ENCODE assay signal across 27 cellular contexts in genomic region chr10:95265572-95265971, GRCh38. TPM values are rescaled to one million over a fixed set of nuclear protein-coding genes. Genes with fewer than 3 reads are reported as not detected.
DNase-seq lines count a peak whose midpoint lies in the region; ATAC-seq, FAIRE-seq and TF ChIP-seq lines count a peak whose summit lies in the region.
"Had no signal": no experiment of that assay in that cellular context is flagged by ENCODE, and none has a peak within 500 bp of the region (broad histone marks: within the 10 kb centered on the region; RNA-seq: fewer than 3 reads in every experiment).

No MANE protein-coding gene starts in this region.

- peaks cover 31% of the 10 kb centered on the region for H3K79me2 ChIP-seq in keratinocyte (ENCODE audit: control insufficient read depth, insufficient read depth, low read length)

- 94% methylated on average over 8 of the region's 8 CpGs; no CpG with 5 or more reads in 1 of the 2 donors for WGBS in transverse colon (ENCODE audit: low coverage in 1 of 2), 2 donors

- H3K4me3 ChIP-seq in left ventricle myocardium inferior (no peak overlapping the region), keratinocyte (ENCODE audit: control insufficient read depth in 2 of 3, extremely low read depth in 1 of 3, insufficient read depth in 2 of 3, low read depth in 1 of 3, low read length in 3 of 3) (no peak overlapping the region), transverse colon (no peak overlapping the region)

- TF ChIP-seq CTCF in left ventricle myocardium inferior (IDR thresholded peaks at IDR 0.05; ENCODE audit: borderline replicate concordance) (no peak), WTC11 (IDR thresholded peaks at IDR 0.05) (no peak), keratinocyte (optimal IDR thresholded peaks at IDR 0.05 in 1 of 3, IDR thresholded peaks at IDR 0.05 in 1 of 3, conservative IDR thresholded peaks at IDR 0.05 in 1 of 3; ENCODE audit: extremely low read depth in 1 of 3, insufficient read depth in 2 of 3, low read length in 3 of 3) (no peak), transverse colon (IDR thresholded peaks at IDR 0.05) (no peak)

- H3K4me1 ChIP-seq in left ventricle myocardium inferior = peaks cover 89% of the 10 kb centered on the region
- H3K4me1 ChIP-seq in keratinocyte (ENCODE audit: control insufficient read depth, extremely low read depth, insufficient read depth, low read length) = peaks cover 74% of the 10 kb centered on the region
- H3K4me1 ChIP-seq in transverse colon = peaks cover 20 to 59% (median 40%) of the 10 kb centered on the region in 4 donors

- peaks cover 50% of the 10 kb centered on the region for H3K36me3 ChIP-seq in left ventricle myocardium inferior
- H3K36me3 ChIP-seq in keratinocyte (ENCODE audit: control insufficient read depth in 2 of 2, extremely low read depth in 1 of 2, insufficient read depth in 2 of 2, low read length in 2 of 2) = peaks cover 24 to 33% of the 10 kb centered on the region in 2 experiments
- peaks cover 0 to 20% (median 5%) of the 10 kb centered on the region in 4 donors for H3K36me3 ChIP-seq in transverse colon

- H3K9ac ChIP-seq in keratinocyte (ENCODE audit: control insufficient read depth, extremely low read depth, insufficient read depth, low read length) = peak overlapping the region; percentile 68

- intact Hi-C loops in left ventricle myocardium inferior (cut with micrococcal nuclease) = no loop called here
- intact Hi-C loops in Right ventricle myocardium superior (cut with DNase I) = no loop called here
- intact Hi-C loops in transverse colon (cut with DNase I; ENCODE audit: low total_unique reads) = no loop called here

- peak overlapping the region; percentile 85 for H3K27ac Mint-ChIP-seq in WTC11
- H3K27ac Mint-ChIP-seq: activated CD4-positive, alpha-beta memory T cell treated with anti-CD3 and anti-CD28 coated beads for 36 hours; activated naive CD8-positive, alpha-beta T cell treated with anti-CD3 and anti-CD28 coated beads, Interleukin-2, amount 10 ng/mL, durations not matched to agents 7 days and 5 days had no signal

- no peak overlapping the region for H3K4me3 Mint-ChIP-seq in WTC11
- H3K4me3 Mint-ChIP-seq: activated CD4-positive, alpha-beta memory T cell treated with anti-CD3 and anti-CD28 coated beads for 36 hours; activated naive CD8-positive, alpha-beta T cell treated with anti-CD3 and anti-CD28 coated beads, Interleukin-2, amount 10 ng/mL, durations not matched to agents 7 days and 5 days; CD8-positive, alpha-beta memory T cell; neural crest cell had no signal

- H3K27ac ChIP-seq in left ventricle myocardium inferior (replicated peaks) (peak overlapping the region; percentile 87), keratinocyte (ENCODE audit: control insufficient read depth, insufficient read depth, low read length) (peak overlapping the region; percentile 85), transverse colon (peak overlapping the region; percentile 73 to 88 (median 86))

- POLR2A ChIA-PET in WTC11 (lab: Charles Lee) = interaction anchor here (0.9 kb wide), 1 partner anchor 8 kb away, joined by 4 read pairs; no protein-coding TSS in a partner anchor

- ATAC-seq in Right ventricle myocardium superior (ENCODE audit: poor library complexity) = no peak
- no peak for ATAC-seq in WTC11
- ATAC-seq: activated CD4-positive, CD25-positive, alpha-beta regulatory T cell treated with anti-CD3 and anti-CD28 coated beads, Interleukin-2, amount 50 U/mL, for 24 hours; left lobe of liver; Right ventricle myocardium inferior had no signal

- no peak for FAIRE-seq in keratinocyte (lab: Jason Lieb, UNC)

- no peaks in the 10 kb centered on the region for H3K9me3 Mint-ChIP-seq in WTC11
- H3K9me3 Mint-ChIP-seq: activated CD4-positive, alpha-beta memory T cell treated with anti-CD3 and anti-CD28 coated beads for 36 hours; activated naive CD8-positive, alpha-beta T cell treated with anti-CD3 and anti-CD28 coated beads, Interleukin-2, amount 10 ng/mL, durations not matched to agents 7 days and 5 days; CD8-positive, alpha-beta memory T cell; neural crest cell had no signal

- H3K9me3 ChIP-seq in left ventricle myocardium inferior (replicated peaks) = no peaks in the 10 kb centered on the region
- no peaks in the 10 kb centered on the region for H3K9me3 ChIP-seq in keratinocyte (ENCODE audit: control insufficient read depth, low read depth, low read length)
- H3K9me3 ChIP-seq in transverse colon = no peaks in the 10 kb centered on the region

- in situ Hi-C loops in transverse colon (cut with MboI; ENCODE audit: low pct_ligation_motif_present in 1 of 4, low pct_unique_long_range_greater_than_20kb in 1 of 4, low sequenced_read_pairs in 3 of 4) = no loop called here

- H4K20me1 ChIP-seq in keratinocyte (ENCODE audit: control insufficient read depth, extremely low read depth, insufficient read depth, low read length) = no peaks in the 10 kb centered on the region

- DNase-seq in left ventricle myocardium inferior (no peak), Right ventricle myocardium superior (no peak), WTC11 (ENCODE audit: low spot score) (no peak), keratinocyte (ENCODE audit: low read depth, low spot score) (no peak), transverse colon (no peak), Kasumi-1 (lab: John Stamatoyannopoulos, UW) (no peak), SK-N-DZ (ENCODE audit: low spot score) (no peak), NCI-H2227 treated with DMSO at 0.1 percent for 48 hours (lab: John Stamatoyannopoulos, UW) (no peak)
- DNase-seq: 8988T; activated CD4-positive, alpha-beta memory T cell treated with anti-CD3 and anti-CD28 coated beads for 36 hours; activated CD8-positive, alpha-beta memory T cell treated with anti-CD3 and anti-CD28 coated beads, Interleukin-2, amount 50 U/mL, for 48 hours; activated effector memory CD4-positive, alpha-beta T cell treated with Interleukin-2 at 50 U/mL for 16 hours; activated naive CD8-positive, alpha-beta T cell treated with anti-CD3 and anti-CD28 coated beads, Interleukin-2, amount 10 ng/mL, durations not matched to agents 7 days and 5 days; CD8-positive, alpha-beta memory T cell; cerebellar nuclear complex; GF-D8; GOT3; NCI-H1417; NCI-H2081; NCI-H345; NCI-H748 treated with DMSO at 0.1 percent for 48 hours; stimulated activated CD8-positive, alpha-beta memory T cell treated with anti-CD3 and anti-CD28 coated beads, Interleukin-4, amount 100 ng/mL, for 48 hours; SW 1271 had no signal

- H3K4me2 ChIP-seq in keratinocyte (ENCODE audit: control insufficient read depth, extremely low read depth, insufficient read depth, low read depth, low read length) = no peak overlapping the region

- no peaks in the 10 kb centered on the region for H3K27me3 ChIP-seq in left ventricle myocardium inferior (ENCODE audit: low read depth)
- no peaks in the 10 kb centered on the region for H3K27me3 ChIP-seq in keratinocyte (ENCODE audit: control insufficient read depth, extremely low read depth, insufficient read depth, low read length)
- no peaks in the 10 kb centered on the region for H3K27me3 ChIP-seq in transverse colon

- H3K4me1 Mint-ChIP-seq in WTC11 = peaks cover 73% of the 10 kb centered on the region
- H3K4me1 Mint-ChIP-seq: activated naive CD8-positive, alpha-beta T cell treated with anti-CD3 and anti-CD28 coated beads, Interleukin-2, amount 10 ng/mL, durations not matched to agents 7 days and 5 days had no signal

- no peak overlapping the region for H2AFZ ChIP-seq in keratinocyte (ENCODE audit: control insufficient read depth, low read length)

- H3K9me1 ChIP-seq in keratinocyte (ENCODE audit: control insufficient read depth, extremely low read depth, insufficient read depth, low read length) = no peaks in the 10 kb centered on the region

- CTCF ChIA-PET in WTC11 (lab: Charles Lee) = interaction anchor here (1.0 to 3.1 kb wide), 8 partner anchors 12 to 97 kb away, joined by 3 to 22 read pairs (median 5); no protein-coding TSS in a partner anchor

- no peak for TF ChIP-seq EP300 in transverse colon (IDR thresholded peaks at IDR 0.05; ENCODE audit: low read depth)

- no peaks in the 10 kb centered on the region for H3K27me3 Mint-ChIP-seq in WTC11 (ENCODE audit: low read depth)
- H3K27me3 Mint-ChIP-seq: activated CD4-positive, alpha-beta memory T cell treated with anti-CD3 and anti-CD28 coated beads for 36 hours had no signal

- H3K36me3 Mint-ChIP-seq in WTC11 = peaks cover 61% of the 10 kb centered on the region
- H3K36me3 Mint-ChIP-seq: activated CD4-positive, alpha-beta memory T cell treated with anti-CD3 and anti-CD28 coated beads for 36 hours; activated naive CD8-positive, alpha-beta T cell treated with anti-CD3 and anti-CD28 coated beads, Interleukin-2, amount 10 ng/mL, durations not matched to agents 7 days and 5 days; CD8-positive, alpha-beta memory T cell had no signal

- dilution Hi-C loops in keratinocyte (cut with MboI; ENCODE audit: extremely low pct_ligation_motif_present, low sequenced_read_pairs) = no loop called here

- no peak for TF ChIP-seq POLR2A in transverse colon (IDR thresholded peaks at IDR 0.05)

TF ChIP-seq in WTC11, 78 proteins besides CTCF, POLR2A, EP300 and RAD21:
- TF ChIP-seq ZNF121 (CRISPR knock-in tag; IDR thresholded peaks at IDR 0.05) = peak; percentile 75
- no peak for TF ChIP-seq NR2C2 (CRISPR knock-in tag; IDR thresholded peaks at IDR 0.05)
- no peak for TF ChIP-seq ZBTB21 (CRISPR knock-in tag; IDR thresholded peaks at IDR 0.05; ENCODE audit: borderline replicate concordance)
- no peak for TF ChIP-seq SMAD4 (CRISPR knock-in tag; IDR thresholded peaks at IDR 0.05)

RNA-seq across cellular contexts. Expression of gene PDLIM1, which starts 25.2 kb away (rescaled TPM):
- 358 TPM for total RNA-seq in left ventricle myocardium inferior
- total RNA-seq in Right ventricle myocardium superior = 226 TPM
- 223 to 226 TPM (median 226 TPM) in 3 replicates for total RNA-seq in WTC11 (2021)
- 200 to 450 TPM (median 298 TPM) in 3 replicates for polyA plus RNA-seq in keratinocyte
- polyA plus RNA-seq in keratinocyte (2011; ENCODE audit: low read depth) = 152 TPM
- polyA plus RNA-seq in keratinocyte (2011; cell fraction: cytosol; rRNA removed) = 550 and 564 TPM in 2 replicates
- 299 and 342 TPM in 2 replicates for polyA plus RNA-seq in keratinocyte (2011; cell fraction: nucleus; rRNA removed)
- 367 and 421 TPM in 2 replicates for polyA plus RNA-seq in keratinocyte (2012; ENCODE audit: low replicate concordance)
- polyA minus RNA-seq in keratinocyte = 372 to 462 TPM (median 381 TPM) in 3 replicates
- 329 TPM for polyA minus RNA-seq in keratinocyte (2011; cell fraction: cytosol; rRNA and poly(A)+ RNA removed)
- polyA minus RNA-seq in keratinocyte (2011; cell fraction: nucleus; rRNA and poly(A)+ RNA removed) = 92.1 and 192 TPM in 2 replicates
- 100 to 1,000 TPM; 201 to 259 (median 225) TPM for total RNA-seq in transverse colon
- 1.4 and 1.8 TPM in 2 replicates for polyA plus RNA-seq in SK-N-DZ (2014; cell fraction: cytosol; rRNA removed)
- polyA plus RNA-seq in SK-N-DZ (2014; cell fraction: nucleus; rRNA removed) = 0.59 TPM in 1 of 2 replicates, not detected in the other
